19 cellular contexts compared by ENCODE assay signal in the genomic region with DNA sequence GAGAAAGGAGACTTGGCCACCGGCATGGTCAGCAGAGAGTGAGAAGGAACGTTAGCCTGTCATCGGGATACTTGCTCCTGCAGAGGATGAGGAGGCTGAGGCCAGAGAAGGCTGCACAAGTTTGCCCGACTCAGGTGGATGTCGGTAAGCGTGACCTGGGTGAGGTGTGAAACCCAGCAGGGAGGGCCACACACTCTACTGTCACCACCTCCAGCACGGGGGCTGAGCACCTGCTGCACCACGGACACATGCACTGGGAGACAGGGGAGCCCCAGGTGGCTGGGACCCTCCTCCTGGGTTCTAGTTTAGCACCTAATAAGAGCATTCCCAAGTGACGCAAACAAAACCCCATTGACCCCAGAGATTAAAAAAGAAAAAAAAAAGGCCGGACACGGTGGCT.
"Had no signal": no experiment of that assay in that cellular context is flagged by ENCODE, and none has a peak within 500 bp of the region (broad histone marks: within the 10 kb centered on the region; RNA-seq: fewer than 3 reads in every experiment).

No MANE protein-coding gene starts in this region.

- DNase-seq: activated CD4-positive, alpha-beta T cell treated with anti-CD3 and anti-CD28 coated beads, Interleukin-2, amount 50 U/mL, for 48 hours; activated gamma-delta T cell; activated naive CD4-positive, alpha-beta T cell treated with anti-CD3 and anti-CD28 coated beads, Interleukin-2, amount 50 U/mL, for 16 hours; endodermal cell; heart right ventricle; islet precursor cell; left cardiac atrium; midbrain; stimulated activated CD4-positive, alpha-beta T cell treated with anti-CD3 and anti-CD28 coated beads, Interleukin-1b, Interleukin-23, amount 100 ng/mL, for 48 hours; stimulated activated naive CD8-positive, alpha-beta T cell treated with anti-CD3 and anti-CD28 coated beads, Interleukin-15, amount 100 ng/mL, for 72 hours; T-helper 1 cell; transverse colon had no signal

- ATAC-seq: gastroesophageal sphincter; left cardiac atrium; natural killer cell treated with Interleukin-12 subunit alpha and Interleukin-12 subunit beta and Interleukin-15 and Interleukin-18, amount 100 ng/mL, for 72 hours; right lobe of liver; stimulated activated naive CD8-positive, alpha-beta T cell treated with anti-CD3 and anti-CD28 coated beads, Interleukin-15, amount 100 ng/mL, for 72 hours had no signal

- H3K27ac ChIP-seq: coronary artery, epithelial cell of prostate, gastroesophageal sphincter, heart right ventricle, right lobe of liver, transverse colon had no signal

- H3K9me3 ChIP-seq: gastroesophageal sphincter, heart right ventricle, right lobe of liver, transverse colon, vagina had no signal

- H3K36me3 ChIP-seq: transverse colon had no signal

- H3K9me3 Mint-ChIP-seq: endodermal cell; natural killer cell treated with Interleukin-12 subunit alpha and Interleukin-12 subunit beta and Interleukin-15 and Interleukin-18, amount 100 ng/mL, for 72 hours; stimulated activated naive CD8-positive, alpha-beta T cell treated with anti-CD3 and anti-CD28 coated beads, Interleukin-15, amount 100 ng/mL, for 72 hours had no signal

- H3K4me3 ChIP-seq: coronary artery, gastroesophageal sphincter, heart right ventricle, right lobe of liver, skin epidermis, transverse colon, vagina had no signal

- H3K27me3 Mint-ChIP-seq: natural killer cell treated with Interleukin-12 subunit alpha and Interleukin-12 subunit beta and Interleukin-15 and Interleukin-18, amount 100 ng/mL, for 72 hours; stimulated activated naive CD8-positive, alpha-beta T cell treated with anti-CD3 and anti-CD28 coated beads, Interleukin-15, amount 100 ng/mL, for 72 hours had no signal

- H3K36me3 Mint-ChIP-seq: natural killer cell treated with Interleukin-12 subunit alpha and Interleukin-12 subunit beta and Interleukin-15 and Interleukin-18, amount 100 ng/mL, for 72 hours had no signal

- H3K4me3 Mint-ChIP-seq: endodermal cell; natural killer cell treated with Interleukin-12 subunit alpha and Interleukin-12 subunit beta and Interleukin-15 and Interleukin-18, amount 100 ng/mL, for 72 hours had no signal

- H3K4me1 Mint-ChIP-seq: endodermal cell had no signal

- H3K27ac Mint-ChIP-seq: natural killer cell treated with Interleukin-12 subunit alpha and Interleukin-12 subunit beta and Interleukin-15 and Interleukin-18, amount 100 ng/mL, for 72 hours had no signal

- H3K27me3 ChIP-seq: gastroesophageal sphincter, heart right ventricle, right lobe of liver, transverse colon, vagina had no signal
